Comparison of ENCODE assay signal across 13 cellular contexts in the genomic region with DNA sequence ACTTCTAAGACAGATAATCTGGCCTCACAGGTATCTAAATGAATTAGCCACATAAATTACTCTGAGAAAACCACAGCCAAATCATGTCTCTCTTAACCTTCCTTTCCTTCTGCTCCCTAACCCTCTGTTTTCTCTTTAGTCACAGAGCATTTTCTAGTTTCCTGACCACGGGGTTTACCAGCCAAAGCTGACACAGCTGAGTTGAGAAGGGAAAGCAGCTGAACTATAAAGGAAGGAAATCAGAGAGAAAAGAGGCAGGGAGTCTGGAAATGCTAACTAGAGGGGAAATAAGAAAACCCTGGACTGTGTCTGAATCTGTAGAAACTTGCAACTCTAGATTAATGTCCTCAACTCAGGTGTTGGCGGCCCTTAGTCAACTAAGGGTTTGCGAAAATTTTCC. TPM values are rescaled to one million over a fixed set of nuclear protein-coding genes. Genes with fewer than 3 reads are reported as not detected.
A peak's percentile ranks its signal among the peaks of the same experiment; 100 is the strongest.
DNase-seq lines count a peak whose midpoint lies in the region; ATAC-seq and TF ChIP-seq lines count a peak whose summit lies in the region.
"Had no signal": no experiment of that assay in that cellular context is flagged by ENCODE, and none has a peak within 500 bp of the region (broad histone marks: within the 10 kb centered on the region; RNA-seq: fewer than 3 reads in every experiment).

No MANE protein-coding gene starts in this region.

- H3K27me3 ChIP-seq in gastrocnemius medialis = no peaks in the 10 kb centered on the region

- no peaks in the 10 kb centered on the region for H3K36me3 ChIP-seq in gastrocnemius medialis
- H3K36me3 ChIP-seq: lower lobe of right lung had no signal

- no peak for TF ChIP-seq POLR2A in gastrocnemius medialis (IDR thresholded peaks at IDR 0.05)

- peak; percentile 44 to 46 for ATAC-seq in gastrocnemius medialis
- ATAC-seq in left lobe of liver = no peak
- ATAC-seq in HG03342 (IDR thresholded peaks at IDR 0.05; ENCODE audit: unreplicated experiment) = no peak

- peak overlapping the region; percentile 13 to 66 (median 46) for H3K27ac ChIP-seq in gastrocnemius medialis
- H3K27ac ChIP-seq: epithelial cell of prostate, lower lobe of right lung had no signal

- TF ChIP-seq CTCF in choroid plexus epithelial cell (conservative IDR thresholded peaks at IDR 0.05; ENCODE audit: low read depth, low read length) (no peak), gastrocnemius medialis (IDR thresholded peaks at IDR 0.05 in 4 of 5, conservative IDR thresholded peaks at IDR 0.05 in 1 of 5) (no peak)

- H3K9me3 ChIP-seq in gastrocnemius medialis = no peaks in the 10 kb centered on the region
- H3K9me3 ChIP-seq: lower lobe of right lung had no signal

- intact Hi-C loops in gastrocnemius medialis (cut with DNase I; ENCODE audit: low total_unique reads) = loop anchor here (2.0 kb wide), 1 partner anchor 24 kb away; the partner anchor contains the start of gene ANKS1B

- no peak overlapping the region for H3K4me3 ChIP-seq in choroid plexus epithelial cell (ENCODE audit: low read depth, low read length)
- peak overlapping the region in 1 of 4 donors; percentile 32 for H3K4me3 ChIP-seq in gastrocnemius medialis
- H3K4me3 ChIP-seq: lower lobe of right lung had no signal

- in situ Hi-C loops in gastrocnemius medialis (cut with MboI; ENCODE audit: low sequenced_read_pairs in 4 of 4) = no loop called here

- H3K4me1 ChIP-seq in gastrocnemius medialis = peaks cover 15 to 24% of the 10 kb centered on the region in 2 donors
- H3K4me1 ChIP-seq: lower lobe of right lung had no signal

- peak; percentile 41 for DNase-seq in NCI-H1105 treated with DMSO at 0.1 percent for 48 hours (lab: John Stamatoyannopoulos, UW)
- DNase-seq in NCI-H1105 (lab: John Stamatoyannopoulos, UW) = no peak
- DNase-seq in NCI-H446 (lab: John Stamatoyannopoulos, UW) = peak; percentile 72 to 82
- DNase-seq in choroid plexus epithelial cell (ENCODE audit: low read depth) = peak; percentile 5
- DNase-seq in gastrocnemius medialis = no peak
- no peak for DNase-seq in inferior parietal cortex (ENCODE audit: extremely low spot score)
- DNase-seq in left lobe of liver (ENCODE audit: low spot score) = no peak
- DNase-seq: Calu3, hypothalamus, lower lobe of right lung, NCI-H748 treated with DMSO at 0.1 percent for 48 hours had no signal

RNA-seq across cellular contexts. Expression of gene ANKS1B, which starts 24.4 kb away (rescaled TPM):
- total RNA-seq in gastrocnemius medialis = 10 to 100 TPM in 1 of 4 donors, 1 to 10 TPM in 3; 3.9 to 14.5 (median 5.7) TPM
- total RNA-seq in left lobe of liver = 3.6 TPM

Comparison
In these comparisons a context has a peak if more than half of its experiments do, and no peak if none do; other contexts are left out.
1. DNase-seq: peak in NCI-H1105 treated with DMSO at 0.1 percent for 48 hours (single experiment), NCI-H446 (2 of 2) and choroid plexus epithelial cell (single experiment); none in NCI-H1105 (single experiment), gastrocnemius medialis (0 of 2), inferior parietal cortex (single experiment) and left lobe of liver (single experiment).
2. ATAC-seq: peak in gastrocnemius medialis (2 of 2); none in left lobe of liver (single experiment) and HG03342 (single experiment).